Comparison of ENCODE assay signal across 1 cellular context in the genomic region with DNA sequence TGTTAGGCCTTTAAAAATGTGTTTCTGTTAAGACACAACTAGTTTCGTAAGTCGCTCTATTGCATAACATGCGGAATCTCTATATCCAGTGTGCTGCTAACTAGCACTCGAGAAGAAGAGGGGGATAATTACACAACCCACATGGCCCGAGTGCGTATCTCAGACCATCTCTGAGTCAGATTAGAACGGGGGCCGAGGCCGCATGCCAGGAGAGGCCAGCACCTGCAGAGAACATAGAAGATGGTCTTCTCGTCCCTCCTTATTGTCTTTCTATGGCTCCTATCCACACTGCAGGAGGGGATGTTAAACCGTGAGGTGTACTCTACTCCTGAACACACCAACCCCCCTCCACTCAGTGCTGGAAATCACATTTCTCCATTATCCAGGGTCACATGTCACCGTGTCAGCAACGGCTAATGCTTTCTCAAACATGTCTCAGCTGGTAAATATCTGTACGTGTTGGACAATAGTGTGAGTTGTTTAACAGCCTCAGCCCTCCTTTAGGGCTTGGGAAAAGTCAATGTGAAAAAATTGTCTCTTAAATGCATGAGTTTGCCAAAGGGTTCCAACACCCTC.
A peak's percentile ranks its signal among the peaks of the same experiment; 100 is the strongest.
TF ChIP-seq lines count a peak whose summit lies in the region.

No MANE protein-coding gene starts in this region.

TF ChIP-seq in HepG2, 621 proteins besides CTCF, POLR2A, EP300 and RAD21 (continued from another document and continues in another):
- TF ChIP-seq, protein P1, sequence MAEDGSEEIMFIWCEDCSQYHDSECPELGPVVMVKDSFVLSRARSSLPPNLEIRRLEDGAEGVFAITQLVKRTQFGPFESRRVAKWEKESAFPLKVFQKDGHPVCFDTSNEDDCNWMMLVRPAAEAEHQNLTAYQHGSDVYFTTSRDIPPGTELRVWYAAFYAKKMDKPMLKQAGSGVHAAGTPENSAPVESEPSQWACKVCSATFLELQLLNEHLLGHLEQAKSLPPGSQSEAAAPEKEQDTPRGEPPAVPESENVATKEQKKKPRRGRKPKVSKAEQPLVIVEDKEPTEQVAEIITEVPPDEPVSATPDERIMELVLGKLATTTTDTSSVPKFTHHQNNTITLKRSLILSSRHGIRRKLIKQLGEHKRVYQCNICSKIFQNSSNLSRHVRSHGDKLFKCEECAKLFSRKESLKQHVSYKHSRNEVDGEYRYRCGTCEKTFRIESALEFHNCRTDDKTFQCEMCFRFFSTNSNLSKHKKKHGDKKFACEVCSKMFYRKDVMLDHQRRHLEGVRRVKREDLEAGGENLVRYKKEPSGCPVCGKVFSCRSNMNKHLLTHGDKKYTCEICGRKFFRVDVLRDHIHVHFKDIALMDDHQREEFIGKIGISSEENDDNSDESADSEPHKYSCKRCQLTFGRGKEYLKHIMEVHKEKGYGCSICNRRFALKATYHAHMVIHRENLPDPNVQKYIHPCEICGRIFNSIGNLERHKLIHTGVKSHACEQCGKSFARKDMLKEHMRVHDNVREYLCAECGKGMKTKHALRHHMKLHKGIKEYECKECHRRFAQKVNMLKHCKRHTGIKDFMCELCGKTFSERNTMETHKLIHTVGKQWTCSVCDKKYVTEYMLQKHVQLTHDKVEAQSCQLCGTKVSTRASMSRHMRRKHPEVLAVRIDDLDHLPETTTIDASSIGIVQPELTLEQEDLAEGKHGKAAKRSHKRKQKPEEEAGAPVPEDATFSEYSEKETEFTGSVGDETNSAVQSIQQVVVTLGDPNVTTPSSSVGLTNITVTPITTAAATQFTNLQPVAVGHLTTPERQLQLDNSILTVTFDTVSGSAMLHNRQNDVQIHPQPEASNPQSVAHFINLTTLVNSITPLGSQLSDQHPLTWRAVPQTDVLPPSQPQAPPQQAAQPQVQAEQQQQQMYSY (CRISPR knock-in tag; IDR thresholded peaks at IDR 0.05), result no peak
- TF ChIP-seq, protein P2, sequence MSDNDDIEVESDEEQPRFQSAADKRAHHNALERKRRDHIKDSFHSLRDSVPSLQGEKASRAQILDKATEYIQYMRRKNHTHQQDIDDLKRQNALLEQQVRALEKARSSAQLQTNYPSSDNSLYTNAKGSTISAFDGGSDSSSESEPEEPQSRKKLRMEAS (IDR thresholded peaks at IDR 0.05), result peak; percentile 42; the same call in 1 of the 2 replicates
- TF ChIP-seq HNRNPUL1 (IDR thresholded peaks at IDR 0.05; ENCODE audit: low read depth, low read length) (no peak), ASH2L (IDR thresholded peaks at IDR 0.05; ENCODE audit: insufficient read length, low read depth, low read length) (peak; percentile 28), KMT2B (CRISPR knock-in tag; IDR thresholded peaks at IDR 0.05) (no peak), MAF1 (CRISPR knock-in tag; IDR thresholded peaks at IDR 0.05; ENCODE audit: borderline replicate concordance) (no peak), ZNF766 (CRISPR knock-in tag; IDR thresholded peaks at IDR 0.05; ENCODE audit: borderline replicate concordance) (no peak), SIX4 (CRISPR knock-in tag; IDR thresholded peaks at IDR 0.05) (no peak), GATA4 (IDR thresholded peaks at IDR 0.05; ENCODE audit: borderline replicate concordance, low read depth) (no peak), RELA (CRISPR knock-in tag; IDR thresholded peaks at IDR 0.05) (no peak), GATAD1 (CRISPR knock-in tag; IDR thresholded peaks at IDR 0.05) (0 out of 2 replicates have a peak, but pooled peaks have one; percentile 17), ZKSCAN8 (CRISPR knock-in tag; IDR thresholded peaks at IDR 0.05; ENCODE audit: borderline replicate concordance) (no peak), PCBP2 (optimal IDR thresholded peaks at IDR 0.05; ENCODE audit: low read depth, low read length, poor library complexity, severe bottlenecking) (no peak), ZIK1 (CRISPR knock-in tag; IDR thresholded peaks at IDR 0.05; ENCODE audit: borderline replicate concordance, low read depth) (no peak), TEAD3 (CRISPR knock-in tag; optimal IDR thresholded peaks at IDR 0.05; ENCODE audit: borderline replicate concordance) (peak; percentile 27), ZNF354B (CRISPR knock-in tag; IDR thresholded peaks at IDR 0.05) (no peak), HNF4A (CRISPR knock-in tag; IDR thresholded peaks at IDR 0.05) (no peak), MEIS1 (CRISPR knock-in tag; IDR thresholded peaks at IDR 0.05; ENCODE audit: borderline replicate concordance) (no peak), POLR2AphosphoS5 (IDR thresholded peaks at IDR 0.05; ENCODE audit: low read depth, low read length) (no peak), MZF1 (CRISPR knock-in tag; IDR thresholded peaks at IDR 0.05; ENCODE audit: borderline replicate concordance) (no peak), SOX6 (IDR thresholded peaks at IDR 0.05) (no peak), SOX6 (CRISPR knock-in tag; IDR thresholded peaks at IDR 0.05) (peak; percentile 45; the same call in 1 of the 2 replicates), MYC (CRISPR knock-in tag; IDR thresholded peaks at IDR 0.05; ENCODE audit: borderline replicate concordance) (peak; percentile 50; the same call in 1 of the 2 replicates), SAFB2 (CRISPR knock-in tag; IDR thresholded peaks at IDR 0.05; ENCODE audit: borderline replicate concordance, low read depth) (no peak), ERF (CRISPR knock-in tag; IDR thresholded peaks at IDR 0.05) (no peak), NR1H2 (CRISPR knock-in tag; IDR thresholded peaks at IDR 0.05; ENCODE audit: borderline replicate concordance, low read depth) (no peak)
- TF ChIP-seq, protein P3, sequence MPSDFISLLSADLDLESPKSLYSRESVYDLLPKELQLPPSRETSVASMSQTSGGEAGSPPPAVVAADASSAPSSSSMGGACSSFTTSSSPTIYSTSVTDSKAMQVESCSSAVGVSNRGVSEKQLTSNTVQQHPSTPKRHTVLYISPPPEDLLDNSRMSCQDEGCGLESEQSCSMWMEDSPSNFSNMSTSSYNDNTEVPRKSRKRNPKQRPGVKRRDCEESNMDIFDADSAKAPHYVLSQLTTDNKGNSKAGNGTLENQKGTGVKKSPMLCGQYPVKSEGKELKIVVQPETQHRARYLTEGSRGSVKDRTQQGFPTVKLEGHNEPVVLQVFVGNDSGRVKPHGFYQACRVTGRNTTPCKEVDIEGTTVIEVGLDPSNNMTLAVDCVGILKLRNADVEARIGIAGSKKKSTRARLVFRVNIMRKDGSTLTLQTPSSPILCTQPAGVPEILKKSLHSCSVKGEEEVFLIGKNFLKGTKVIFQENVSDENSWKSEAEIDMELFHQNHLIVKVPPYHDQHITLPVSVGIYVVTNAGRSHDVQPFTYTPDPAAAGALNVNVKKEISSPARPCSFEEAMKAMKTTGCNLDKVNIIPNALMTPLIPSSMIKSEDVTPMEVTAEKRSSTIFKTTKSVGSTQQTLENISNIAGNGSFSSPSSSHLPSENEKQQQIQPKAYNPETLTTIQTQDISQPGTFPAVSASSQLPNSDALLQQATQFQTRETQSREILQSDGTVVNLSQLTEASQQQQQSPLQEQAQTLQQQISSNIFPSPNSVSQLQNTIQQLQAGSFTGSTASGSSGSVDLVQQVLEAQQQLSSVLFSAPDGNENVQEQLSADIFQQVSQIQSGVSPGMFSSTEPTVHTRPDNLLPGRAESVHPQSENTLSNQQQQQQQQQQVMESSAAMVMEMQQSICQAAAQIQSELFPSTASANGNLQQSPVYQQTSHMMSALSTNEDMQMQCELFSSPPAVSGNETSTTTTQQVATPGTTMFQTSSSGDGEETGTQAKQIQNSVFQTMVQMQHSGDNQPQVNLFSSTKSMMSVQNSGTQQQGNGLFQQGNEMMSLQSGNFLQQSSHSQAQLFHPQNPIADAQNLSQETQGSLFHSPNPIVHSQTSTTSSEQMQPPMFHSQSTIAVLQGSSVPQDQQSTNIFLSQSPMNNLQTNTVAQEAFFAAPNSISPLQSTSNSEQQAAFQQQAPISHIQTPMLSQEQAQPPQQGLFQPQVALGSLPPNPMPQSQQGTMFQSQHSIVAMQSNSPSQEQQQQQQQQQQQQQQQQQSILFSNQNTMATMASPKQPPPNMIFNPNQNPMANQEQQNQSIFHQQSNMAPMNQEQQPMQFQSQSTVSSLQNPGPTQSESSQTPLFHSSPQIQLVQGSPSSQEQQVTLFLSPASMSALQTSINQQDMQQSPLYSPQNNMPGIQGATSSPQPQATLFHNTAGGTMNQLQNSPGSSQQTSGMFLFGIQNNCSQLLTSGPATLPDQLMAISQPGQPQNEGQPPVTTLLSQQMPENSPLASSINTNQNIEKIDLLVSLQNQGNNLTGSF (CRISPR knock-in tag; IDR thresholded peaks at IDR 0.05), result no peak
- TF ChIP-seq, protein P4, sequence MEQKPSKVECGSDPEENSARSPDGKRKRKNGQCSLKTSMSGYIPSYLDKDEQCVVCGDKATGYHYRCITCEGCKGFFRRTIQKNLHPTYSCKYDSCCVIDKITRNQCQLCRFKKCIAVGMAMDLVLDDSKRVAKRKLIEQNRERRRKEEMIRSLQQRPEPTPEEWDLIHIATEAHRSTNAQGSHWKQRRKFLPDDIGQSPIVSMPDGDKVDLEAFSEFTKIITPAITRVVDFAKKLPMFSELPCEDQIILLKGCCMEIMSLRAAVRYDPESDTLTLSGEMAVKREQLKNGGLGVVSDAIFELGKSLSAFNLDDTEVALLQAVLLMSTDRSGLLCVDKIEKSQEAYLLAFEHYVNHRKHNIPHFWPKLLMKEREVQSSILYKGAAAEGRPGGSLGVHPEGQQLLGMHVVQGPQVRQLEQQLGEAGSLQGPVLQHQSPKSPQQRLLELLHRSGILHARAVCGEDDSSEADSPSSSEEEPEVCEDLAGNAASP (CRISPR knock-in tag; IDR thresholded peaks at IDR 0.05; ENCODE audit: borderline replicate concordance), result no peak
- TF ChIP-seq, protein P5, sequence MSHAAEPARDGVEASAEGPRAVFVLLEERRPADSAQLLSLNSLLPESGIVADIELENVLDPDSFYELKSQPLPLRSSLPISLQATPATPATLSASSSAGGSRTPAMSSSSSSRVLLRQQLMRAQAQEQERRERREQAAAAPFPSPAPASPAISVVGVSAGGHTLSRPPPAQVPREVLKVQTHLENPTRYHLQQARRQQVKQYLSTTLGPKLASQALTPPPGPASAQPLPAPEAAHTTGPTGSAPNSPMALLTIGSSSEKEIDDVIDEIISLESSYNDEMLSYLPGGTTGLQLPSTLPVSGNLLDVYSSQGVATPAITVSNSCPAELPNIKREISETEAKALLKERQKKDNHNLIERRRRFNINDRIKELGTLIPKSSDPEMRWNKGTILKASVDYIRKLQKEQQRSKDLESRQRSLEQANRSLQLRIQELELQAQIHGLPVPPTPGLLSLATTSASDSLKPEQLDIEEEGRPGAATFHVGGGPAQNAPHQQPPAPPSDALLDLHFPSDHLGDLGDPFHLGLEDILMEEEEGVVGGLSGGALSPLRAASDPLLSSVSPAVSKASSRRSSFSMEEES (CRISPR knock-in tag; IDR thresholded peaks at IDR 0.05), result peak; percentile 69; the same call in 1 of the 2 replicates
- TF ChIP-seq, protein P6, sequence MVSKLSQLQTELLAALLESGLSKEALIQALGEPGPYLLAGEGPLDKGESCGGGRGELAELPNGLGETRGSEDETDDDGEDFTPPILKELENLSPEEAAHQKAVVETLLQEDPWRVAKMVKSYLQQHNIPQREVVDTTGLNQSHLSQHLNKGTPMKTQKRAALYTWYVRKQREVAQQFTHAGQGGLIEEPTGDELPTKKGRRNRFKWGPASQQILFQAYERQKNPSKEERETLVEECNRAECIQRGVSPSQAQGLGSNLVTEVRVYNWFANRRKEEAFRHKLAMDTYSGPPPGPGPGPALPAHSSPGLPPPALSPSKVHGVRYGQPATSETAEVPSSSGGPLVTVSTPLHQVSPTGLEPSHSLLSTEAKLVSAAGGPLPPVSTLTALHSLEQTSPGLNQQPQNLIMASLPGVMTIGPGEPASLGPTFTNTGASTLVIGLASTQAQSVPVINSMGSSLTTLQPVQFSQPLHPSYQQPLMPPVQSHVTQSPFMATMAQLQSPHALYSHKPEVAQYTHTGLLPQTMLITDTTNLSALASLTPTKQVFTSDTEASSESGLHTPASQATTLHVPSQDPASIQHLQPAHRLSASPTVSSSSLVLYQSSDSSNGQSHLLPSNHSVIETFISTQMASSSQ (IDR thresholded peaks at IDR 0.05; ENCODE audit: low read depth), result no peak
- TF ChIP-seq, protein P6 (CRISPR knock-in tag; IDR thresholded peaks at IDR 0.05; ENCODE audit: borderline replicate concordance), result 0 out of 2 replicates have a peak, but pooled peaks have one; percentile 30
- TF ChIP-seq, protein P7, sequence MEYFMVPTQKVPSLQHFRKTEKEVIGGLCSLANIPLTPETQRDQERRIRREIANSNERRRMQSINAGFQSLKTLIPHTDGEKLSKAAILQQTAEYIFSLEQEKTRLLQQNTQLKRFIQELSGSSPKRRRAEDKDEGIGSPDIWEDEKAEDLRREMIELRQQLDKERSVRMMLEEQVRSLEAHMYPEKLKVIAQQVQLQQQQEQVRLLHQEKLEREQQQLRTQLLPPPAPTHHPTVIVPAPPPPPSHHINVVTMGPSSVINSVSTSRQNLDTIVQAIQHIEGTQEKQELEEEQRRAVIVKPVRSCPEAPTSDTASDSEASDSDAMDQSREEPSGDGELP (IDR thresholded peaks at IDR 0.05; ENCODE audit: borderline replicate concordance, low read depth), result peak; percentile 46; the same call in 1 of the 2 replicates
- TF ChIP-seq, protein P8, sequence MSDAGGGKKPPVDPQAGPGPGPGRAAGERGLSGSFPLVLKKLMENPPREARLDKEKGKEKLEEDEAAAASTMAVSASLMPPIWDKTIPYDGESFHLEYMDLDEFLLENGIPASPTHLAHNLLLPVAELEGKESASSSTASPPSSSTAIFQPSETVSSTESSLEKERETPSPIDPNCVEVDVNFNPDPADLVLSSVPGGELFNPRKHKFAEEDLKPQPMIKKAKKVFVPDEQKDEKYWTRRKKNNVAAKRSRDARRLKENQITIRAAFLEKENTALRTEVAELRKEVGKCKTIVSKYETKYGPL (CRISPR knock-in tag; IDR thresholded peaks at IDR 0.05), result peak; percentile 81; the same call in 1 of the 2 replicates
